In the genomic region with DNA sequence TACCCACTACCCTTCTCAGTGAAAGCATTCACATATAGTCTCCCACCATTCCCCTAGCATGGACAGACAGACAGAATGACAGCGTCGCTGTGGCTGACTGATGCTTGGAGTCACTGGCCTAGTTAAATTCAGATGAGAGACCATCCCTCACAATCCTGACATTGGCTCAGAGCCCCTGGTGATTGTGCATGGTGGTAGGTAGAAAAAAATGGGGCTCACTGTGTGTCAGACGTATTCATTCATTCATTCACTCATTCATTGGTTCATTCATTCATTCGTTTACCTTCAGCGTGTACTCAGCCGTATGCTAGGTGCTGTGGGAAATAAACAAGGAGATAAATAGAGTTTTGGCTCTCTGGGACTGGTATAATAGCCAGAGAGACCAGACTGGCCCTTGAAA, we compare ENCODE assay signal across 19 cellular contexts.
"Had no signal": no experiment of that assay in that cellular context is flagged by ENCODE, and none has a peak within 500 bp of the region (broad histone marks: within the 10 kb centered on the region; RNA-seq: fewer than 3 reads in every experiment).

No MANE protein-coding gene starts in this region.

- H3K27me3 ChIP-seq: heart right ventricle, sigmoid colon, spleen, upper lobe of left lung had no signal

- DNase-seq: activated naive CD4-positive, alpha-beta T cell treated with anti-CD3 and anti-CD28 coated beads for 36 hours; activated naive CD8-positive, alpha-beta T cell treated with anti-CD3 and anti-CD28 coated beads, Interleukin-2, amount 10 ng/mL, durations not matched to agents 7 days and 5 days; activated T-cell treated with anti-CD3 and anti-CD28 coated beads, Interleukin-2, amount 50 U/mL, for 48 hours; amniotic stem cell; cerebellar nuclear complex; cortex of kidney; heart right ventricle; left cardiac atrium; nephron progenitor cell; sigmoid colon; spleen; stimulated activated CD4-positive, alpha-beta T cell treated with anti-CD3 and anti-CD28 coated beads, Interleukin-4, amount 100 ng/mL, for 1 hour; stimulated activated naive CD4-positive, alpha-beta T cell; T1000; upper lobe of left lung had no signal

- H3K4me3 ChIP-seq: heart right ventricle, sigmoid colon, spleen, thoracic aorta, upper lobe of left lung had no signal

- FAIRE-seq: endometrium had no signal

- H3K4me1 Mint-ChIP-seq: activated naive CD8-positive, alpha-beta T cell treated with anti-CD3 and anti-CD28 coated beads, Interleukin-2, amount 10 ng/mL, durations not matched to agents 7 days and 5 days had no signal

- H3K4me3 Mint-ChIP-seq: activated naive CD4-positive, alpha-beta T cell treated with anti-CD3 and anti-CD28 coated beads for 36 hours; activated naive CD8-positive, alpha-beta T cell treated with anti-CD3 and anti-CD28 coated beads, Interleukin-2, amount 10 ng/mL, durations not matched to agents 7 days and 5 days; nephron progenitor cell; T-helper 1 cell treated with Interleukin-12 subunit alpha and Interleukin-12 subunit beta and Interleukin-4 antibody, amounts not matched to agents 30 μg/mL and 1 μg/mL, for 36 hours; WTC11 had no signal

- H3K36me3 Mint-ChIP-seq: activated naive CD8-positive, alpha-beta T cell treated with anti-CD3 and anti-CD28 coated beads, Interleukin-2, amount 10 ng/mL, durations not matched to agents 7 days and 5 days; WTC11 had no signal

- H3K27ac ChIP-seq: heart right ventricle, sigmoid colon, spleen, thoracic aorta, upper lobe of left lung had no signal

- H3K27ac Mint-ChIP-seq: activated naive CD4-positive, alpha-beta T cell treated with anti-CD3 and anti-CD28 coated beads for 36 hours; activated naive CD8-positive, alpha-beta T cell treated with anti-CD3 and anti-CD28 coated beads, Interleukin-2, amount 10 ng/mL, durations not matched to agents 7 days and 5 days; nephron progenitor cell; T-helper 1 cell treated with Interleukin-12 subunit alpha and Interleukin-12 subunit beta and Interleukin-4 antibody, amounts not matched to agents 30 μg/mL and 1 μg/mL, for 36 hours; WTC11 had no signal

- H3K36me3 ChIP-seq: heart right ventricle, sigmoid colon, spleen, thoracic aorta, upper lobe of left lung had no signal

- H3K9me3 ChIP-seq: heart right ventricle, sigmoid colon, spleen, thoracic aorta, upper lobe of left lung had no signal

- H3K9me3 Mint-ChIP-seq: activated naive CD4-positive, alpha-beta T cell treated with anti-CD3 and anti-CD28 coated beads for 36 hours; activated naive CD8-positive, alpha-beta T cell treated with anti-CD3 and anti-CD28 coated beads, Interleukin-2, amount 10 ng/mL, durations not matched to agents 7 days and 5 days; nephron progenitor cell; T-helper 1 cell treated with Interleukin-12 subunit alpha and Interleukin-12 subunit beta and Interleukin-4 antibody, amounts not matched to agents 30 μg/mL and 1 μg/mL, for 36 hours; WTC11 had no signal

- H3K4me1 ChIP-seq: heart right ventricle, spleen, upper lobe of left lung had no signal
